16 cellular contexts compared by ENCODE assay signal in the genomic region with DNA sequence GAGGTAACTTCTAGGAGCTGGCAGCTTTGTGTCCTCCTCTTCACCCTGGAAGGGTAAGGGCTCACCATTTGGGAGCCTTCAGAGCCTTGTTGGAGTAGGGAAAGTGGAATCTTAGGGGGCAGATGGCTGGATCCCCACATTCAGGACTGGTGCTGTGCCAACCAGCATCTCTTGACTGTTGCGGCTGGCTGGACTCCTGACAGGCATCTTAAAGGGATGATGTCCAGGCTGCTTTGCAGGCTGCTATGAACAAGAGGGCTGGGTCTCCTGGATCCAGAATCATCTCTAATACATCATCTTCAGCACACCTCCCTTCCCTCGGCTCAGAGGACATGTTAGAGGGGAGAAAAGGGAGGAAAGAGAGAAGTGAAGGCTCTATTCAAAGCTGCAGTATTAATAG. TPM values are rescaled to one million over a fixed set of nuclear protein-coding genes. Genes with fewer than 3 reads are reported as not detected.
A peak's percentile ranks its signal among the peaks of the same experiment; 100 is the strongest.
DNase-seq lines count a peak whose midpoint lies in the region; ATAC-seq and TF ChIP-seq lines count a peak whose summit lies in the region.
"Had no signal": no experiment of that assay in that cellular context is flagged by ENCODE, and none has a peak within 500 bp of the region (broad histone marks: within the 10 kb centered on the region; RNA-seq: fewer than 3 reads in every experiment).

No MANE protein-coding gene starts in this region.

- H3K9me3 Mint-ChIP-seq in brain (no peaks in the 10 kb centered on the region), glutamatergic neuron (ENCODE audit: unreplicated experiment) (peaks cover 4% of the 10 kb centered on the region)
- H3K9me3 Mint-ChIP-seq in stimulated activated naive B cell treated with anti-CD40 and anti-IgM and Interleukin-4, amounts not matched to agents 10 μg/mL and 1 μg/mL and 100 μg/mL, for 72 hours: no peaks in the 10 kb centered on the region
- H3K9me3 Mint-ChIP-seq: CD4-positive, alpha-beta memory T cell; GM23338; H9 had no signal

- TF ChIP-seq CTCF in brain (conservative IDR thresholded peaks at IDR 0.05): no peak
- no peak for TF ChIP-seq CTCF in glutamatergic neuron (IDR thresholded peaks at IDR 0.05; ENCODE audit: partially characterized antibody, unreplicated experiment)
- no peak for TF ChIP-seq CTCF in brain microvascular endothelial cell (IDR thresholded peaks at IDR 0.05; ENCODE audit: low read depth, low read length, missing control alignments)

- peaks cover 9% of the 10 kb centered on the region for H3K27me3 Mint-ChIP-seq in brain
- H3K27me3 Mint-ChIP-seq in glutamatergic neuron (ENCODE audit: unreplicated experiment): peaks cover 16% of the 10 kb centered on the region
- H3K27me3 Mint-ChIP-seq in stimulated activated naive B cell treated with anti-CD40 and anti-IgM and Interleukin-4, amounts not matched to agents 10 μg/mL and 1 μg/mL and 100 μg/mL, for 72 hours: peaks cover 1 to 5% of the 10 kb centered on the region in 2 donors
- H3K27me3 Mint-ChIP-seq: CD4-positive, alpha-beta memory T cell had no signal

- no peak overlapping the region for H3K27ac ChIP-seq in brain microvascular endothelial cell

- in situ Hi-C loops in G401 (cut with HindIII; ENCODE audit: low sequenced_read_pairs): no loop called here
- in situ Hi-C loops in brain microvascular endothelial cell (cut with HindIII; ENCODE audit: low pct_ligation_motif_present, low sequenced_read_pairs): no loop called here

- peak; percentile 37 for DNase-seq in G401 (ENCODE audit: low spot score)
- DNase-seq in glutamatergic neuron: no peak
- no peak for DNase-seq in stimulated activated naive B cell treated with anti-CD40 and anti-IgM and Interleukin-4, amounts not matched to agents 10 μg/mL and 1 μg/mL and 100 μg/mL, for 72 hours
- DNase-seq in NCI-H526 treated with DMSO at 0.1 percent for 48 hours (lab: John Stamatoyannopoulos, UW): no peak
- no peak for DNase-seq in brain microvascular endothelial cell
- DNase-seq: C1 segment of cervical spinal cord; Calu3; CD4-positive, alpha-beta memory T cell; DND-41; GDM1; H9 had no signal

- no peaks in the 10 kb centered on the region for H3K27me3 ChIP-seq in brain microvascular endothelial cell (replicated peaks)

- H3K4me1 Mint-ChIP-seq in brain: peaks cover 38% of the 10 kb centered on the region
- H3K4me1 Mint-ChIP-seq in glutamatergic neuron (ENCODE audit: low read depth, unreplicated experiment): peaks cover 8% of the 10 kb centered on the region
- peaks cover 8 to 16% of the 10 kb centered on the region in 2 donors for H3K4me1 Mint-ChIP-seq in stimulated activated naive B cell treated with anti-CD40 and anti-IgM and Interleukin-4, amounts not matched to agents 10 μg/mL and 1 μg/mL and 100 μg/mL, for 72 hours

- H3K27ac Mint-ChIP-seq in brain (peak overlapping the region in 4 of 5 experiments; percentile 41 to 81 (median 74)), glutamatergic neuron (ENCODE audit: unreplicated experiment) (no peak overlapping the region)
- peak overlapping the region; percentile 39 for H3K27ac Mint-ChIP-seq in stimulated activated naive B cell treated with anti-CD40 and anti-IgM and Interleukin-4, amounts not matched to agents 10 μg/mL and 1 μg/mL and 100 μg/mL, for 72 hours
- H3K27ac Mint-ChIP-seq: GM23338 had no signal

- no peak overlapping the region for H3K4me3 ChIP-seq in brain microvascular endothelial cell (ENCODE audit: low read depth, low read length)
- H3K4me3 ChIP-seq: GM12878, GM23338 had no signal

- no peak for ATAC-seq in stimulated activated naive B cell treated with anti-CD40 and anti-IgM and Interleukin-4, amounts not matched to agents 10 μg/mL and 1 μg/mL and 100 μg/mL, for 72 hours (replicated peaks)
- ATAC-seq in GM19397 (IDR thresholded peaks at IDR 0.05; ENCODE audit: unreplicated experiment): no peak
- ATAC-seq: GM12878, GM23338, HCT116 had no signal

- peaks cover 34% of the 10 kb centered on the region for H3K36me3 ChIP-seq in brain microvascular endothelial cell (replicated peaks)

- H3K4me3 Mint-ChIP-seq in brain: peak overlapping the region in 3 of 5 experiments; percentile 6 to 54 (median 37)
- peak overlapping the region; percentile 7 for H3K4me3 Mint-ChIP-seq in glutamatergic neuron (ENCODE audit: unreplicated experiment)
- H3K4me3 Mint-ChIP-seq in stimulated activated naive B cell treated with anti-CD40 and anti-IgM and Interleukin-4, amounts not matched to agents 10 μg/mL and 1 μg/mL and 100 μg/mL, for 72 hours: no peak overlapping the region
- H3K4me3 Mint-ChIP-seq: GM23338 had no signal

- H3K36me3 Mint-ChIP-seq in brain: peaks cover 32% of the 10 kb centered on the region
- H3K36me3 Mint-ChIP-seq in glutamatergic neuron (ENCODE audit: unreplicated experiment): peaks cover 4% of the 10 kb centered on the region
- H3K36me3 Mint-ChIP-seq in stimulated activated naive B cell treated with anti-CD40 and anti-IgM and Interleukin-4, amounts not matched to agents 10 μg/mL and 1 μg/mL and 100 μg/mL, for 72 hours: peaks cover 0 to 4% of the 10 kb centered on the region in 2 donors

RNA-seq across cellular contexts. Expression of gene CACNB3, which starts 4.4 kb away (rescaled TPM):
- 2.9 and 17.2 TPM in 2 replicates for total RNA-seq in G401 (2014; rRNA removed; shearing (Covaris generic))
- 113 TPM for polyA plus RNA-seq in brain (ENCODE audit: insufficient read depth, low read depth, low replicate concordance)
- 155 TPM for total RNA-seq in glutamatergic neuron (ENCODE audit: unreplicated experiment)

RNA-seq across cellular contexts. Expression of gene DDX23, which starts 29.3 kb away (rescaled TPM):
- total RNA-seq in G401 (2014; rRNA removed; shearing (Covaris generic)): 73.4 and 87.1 TPM in 2 replicates
- polyA plus RNA-seq in brain (ENCODE audit: insufficient read depth, low read depth, low replicate concordance): 92.9 TPM
- total RNA-seq in glutamatergic neuron (ENCODE audit: unreplicated experiment): 65.7 TPM

RNA-seq across cellular contexts. Expression of gene ADCY6, which starts 33.8 kb away (rescaled TPM):
- 23.1 and 29.8 TPM in 2 replicates for total RNA-seq in G401 (2014; rRNA removed; shearing (Covaris generic))
- polyA plus RNA-seq in brain (ENCODE audit: insufficient read depth, low read depth, low replicate concordance): 8.9 TPM
- total RNA-seq in glutamatergic neuron (ENCODE audit: unreplicated experiment): 17.4 TPM
- total RNA-seq: CD4-positive, alpha-beta memory T cell had no signal
- polyA plus RNA-seq: CD4-positive, alpha-beta memory T cell had no signal

RNA-seq across cellular contexts. Expression of gene RND1, which starts 43.0 kb away (rescaled TPM):
- 0.88 and 1.9 TPM in 2 replicates for total RNA-seq in G401 (2014; rRNA removed; shearing (Covaris generic))
- polyA plus RNA-seq in brain (ENCODE audit: insufficient read depth, low read depth, low replicate concordance): 11.6 TPM
- 1.8 TPM for total RNA-seq in glutamatergic neuron (ENCODE audit: unreplicated experiment)

Comparison
In these comparisons a context has a peak if more than half of its experiments do, and no peak if none do; other contexts are left out.
1. H3K4me3 Mint-ChIP-seq: peak in brain (3 of 5) and glutamatergic neuron (single experiment); none in stimulated activated naive B cell treated with anti-CD40 and anti-IgM and Interleukin-4, amounts not matched to agents 10 μg/mL and 1 μg/mL and 100 μg/mL, for 72 hours (0 of 2).